ENCODE assay signal across 9 cellular contexts in the genomic region with DNA sequence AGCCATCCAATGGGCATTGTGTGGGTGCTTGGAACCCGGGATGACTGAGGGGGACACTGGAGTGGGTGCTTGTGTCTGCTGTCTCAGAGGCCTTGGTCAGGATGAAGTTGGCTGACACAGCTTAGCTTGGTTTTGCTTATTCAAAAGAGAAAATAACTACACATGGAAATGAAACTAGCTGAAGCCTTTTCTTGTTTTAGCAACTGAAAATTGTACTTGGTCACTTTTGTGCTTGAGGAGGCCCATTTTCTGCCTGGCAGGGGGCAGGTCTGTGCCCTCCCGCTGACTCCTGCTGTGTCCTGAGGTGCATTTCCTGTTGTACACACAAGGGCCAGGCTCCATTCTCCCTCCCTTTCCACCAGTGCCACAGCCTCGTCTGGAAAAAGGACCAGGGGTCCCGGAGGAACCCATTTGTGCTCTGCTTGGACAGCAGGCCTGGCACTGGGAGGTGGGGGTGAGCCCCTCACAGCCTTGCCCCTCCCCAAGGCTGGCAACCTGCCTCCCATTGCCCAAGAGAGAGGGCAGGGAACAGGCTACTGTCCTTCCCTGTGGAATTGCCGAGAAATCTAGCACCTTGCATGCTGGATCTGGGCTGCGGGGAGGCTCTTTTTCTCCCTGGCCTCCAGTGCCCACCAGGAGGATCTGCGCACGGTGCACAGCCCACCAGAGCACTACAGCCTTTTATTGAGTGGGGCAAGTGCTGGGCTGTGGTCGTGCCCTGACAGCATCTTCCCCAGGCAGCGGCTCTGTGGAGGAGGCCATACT. TPM values are rescaled to one million over a fixed set of nuclear protein-coding genes. Genes with fewer than 3 reads are reported as not detected.
DNase-seq lines count a peak whose midpoint lies in the region; ATAC-seq and TF ChIP-seq lines count a peak whose summit lies in the region.
"Had no signal": no experiment of that assay in that cellular context is flagged by ENCODE, and none has a peak within 500 bp of the region (broad histone marks: within the 10 kb centered on the region; RNA-seq: fewer than 3 reads in every experiment).

No MANE protein-coding gene starts in this region.

- no peaks in the 10 kb centered on the region for H3K79me2 ChIP-seq in PC-9 (ENCODE audit: low read depth)

- peak overlapping the region; percentile 55 for H3K27ac Mint-ChIP-seq in stimulated activated memory B cell treated with anti-CD40 and anti-IgM and Interleukin-4, amounts not matched to agents 10 μg/mL and 1 μg/mL and 100 μg/mL, for 72 hours
- H3K27ac Mint-ChIP-seq: activated T-cell treated with anti-CD3 and anti-CD28 coated beads, Interleukin-2, amount 50 U/mL, for 72 hours had no signal

- no peak overlapping the region for H3K27ac ChIP-seq in PC-9

- peaks cover 10% of the 10 kb centered on the region; the same call in 1 of the 2 replicates for H3K36me3 ChIP-seq in PC-9 (ENCODE audit: low read depth)

- CTCF ChIA-PET in PC-9 (lab: Charles Lee) = no interaction called here

- no peaks in the 10 kb centered on the region for H3K9me3 Mint-ChIP-seq in stimulated activated memory B cell treated with anti-CD40 and anti-IgM and Interleukin-4, amounts not matched to agents 10 μg/mL and 1 μg/mL and 100 μg/mL, for 72 hours
- H3K9me3 Mint-ChIP-seq: activated T-cell treated with anti-CD3 and anti-CD28 coated beads, Interleukin-2, amount 50 U/mL, for 72 hours had no signal

- no peak overlapping the region for H2AFZ ChIP-seq in PC-9

- ATAC-seq in HG02571 (IDR thresholded peaks at IDR 0.05; ENCODE audit: unreplicated experiment) = peak; percentile 62
- no peak for ATAC-seq in stimulated activated memory B cell treated with anti-CD40 and anti-IgM and Interleukin-4, amounts not matched to agents 10 μg/mL and 1 μg/mL and 100 μg/mL, for 72 hours

- H4K20me1 ChIP-seq in PC-9 (ENCODE audit: insufficient read depth) = no peaks in the 10 kb centered on the region; the same call in none of the 2 replicates

- no peak overlapping the region for H3K4me3 ChIP-seq in PC-9

- POLR2A ChIA-PET in PC-9 (lab: Charles Lee; ENCODE audit: unreplicated experiment) = no interaction called here

- intact Hi-C loops in PC-9 (cut with micrococcal nuclease; ENCODE audit: unreplicated experiment) = loop anchor here (10.0 kb wide), 1 partner anchor 123 kb away; no protein-coding TSS in a partner anchor

- H3K4me2 ChIP-seq in PC-9 = no peak overlapping the region

- no peaks in the 10 kb centered on the region for H3K9me3 ChIP-seq in PC-9 (ENCODE audit: insufficient read depth, low read depth)

- peaks cover 28% of the 10 kb centered on the region for H3K4me1 Mint-ChIP-seq in stimulated activated memory B cell treated with anti-CD40 and anti-IgM and Interleukin-4, amounts not matched to agents 10 μg/mL and 1 μg/mL and 100 μg/mL, for 72 hours

- DNase-seq in DMS 273 treated with DMSO at 0.1 percent for 48 hours (lab: John Stamatoyannopoulos, UW) (peak; percentile 5), DMS 273 (lab: John Stamatoyannopoulos, UW; ENCODE audit: unreplicated experiment) (no peak), PC-9 (no peak), cerebellum (ENCODE audit: low spot score) (no peak), NCI-H2029 treated with DMSO at 0.1 percent for 48 hours (lab: John Stamatoyannopoulos, UW) (no peak)
- DNase-seq in activated CD4-positive, CD25-positive, alpha-beta regulatory T cell (lab: John Stamatoyannopoulos, UW) = no peak

- peaks cover 25% of the 10 kb centered on the region for H3K36me3 Mint-ChIP-seq in stimulated activated memory B cell treated with anti-CD40 and anti-IgM and Interleukin-4, amounts not matched to agents 10 μg/mL and 1 μg/mL and 100 μg/mL, for 72 hours

- no peaks in the 10 kb centered on the region for H3K4me1 ChIP-seq in PC-9 (replicated peaks; ENCODE audit: insufficient read depth)

- H3K4me3 Mint-ChIP-seq in stimulated activated memory B cell treated with anti-CD40 and anti-IgM and Interleukin-4, amounts not matched to agents 10 μg/mL and 1 μg/mL and 100 μg/mL, for 72 hours = no peak overlapping the region
- H3K4me3 Mint-ChIP-seq: activated T-cell treated with anti-CD3 and anti-CD28 coated beads, Interleukin-2, amount 50 U/mL, for 72 hours had no signal

- no peaks in the 10 kb centered on the region for H3K27me3 Mint-ChIP-seq in stimulated activated memory B cell treated with anti-CD40 and anti-IgM and Interleukin-4, amounts not matched to agents 10 μg/mL and 1 μg/mL and 100 μg/mL, for 72 hours

- no peaks in the 10 kb centered on the region for H3K27me3 ChIP-seq in PC-9 (ENCODE audit: insufficient read depth, low read depth)

- no peaks in the 10 kb centered on the region for H3K9me2 ChIP-seq in PC-9 (ENCODE audit: insufficient read depth)

- TF ChIP-seq CTCF in PC-9 (conservative IDR thresholded peaks at IDR 0.05) = no peak

- BruUV-seq in PC-9 (replicated peaks; lab: Mats Ljungman, UMichigan) = TSS peak; percentile 22

- H3F3A ChIP-seq in PC-9 (ENCODE audit: insufficient read depth, low read depth) = peaks cover 61% of the 10 kb centered on the region

RNA-seq across cellular contexts. Expression of a gene that starts 49.4 kb away (rescaled TPM):
- total RNA-seq in PC-9 (2021) = 127 and 133 TPM in 2 replicates
- 61.5 TPM for total RNA-seq in cerebellum
